17 cellular contexts compared by ENCODE assay signal in the genomic region with DNA sequence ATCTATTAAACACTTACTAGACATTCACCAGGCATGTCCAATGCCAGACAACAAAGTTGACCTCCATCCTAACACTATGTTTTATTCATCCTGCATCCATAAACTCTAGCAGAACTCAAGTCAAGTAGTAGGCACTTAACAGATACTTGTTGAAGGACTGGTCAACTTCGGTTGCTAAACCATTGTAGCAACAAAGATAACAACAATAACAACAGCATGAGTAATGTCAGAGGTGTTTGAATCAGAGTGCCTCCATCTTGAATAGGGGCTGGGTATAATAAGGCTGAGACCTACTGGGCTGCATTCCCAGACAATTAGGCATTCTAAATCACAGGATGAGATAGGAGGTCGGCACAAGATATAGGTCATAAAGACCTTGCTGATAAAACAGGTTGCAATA.
"Had no signal": no experiment of that assay in that cellular context is flagged by ENCODE, and none has a peak within 500 bp of the region (broad histone marks: within the 10 kb centered on the region; RNA-seq: fewer than 3 reads in every experiment).

No MANE protein-coding gene starts in this region.

- H3K4me3 ChIP-seq: hepatocyte, ovary, tibial artery, uterus had no signal

- H3K4me1 ChIP-seq: tibial artery, uterus had no signal

- H3K36me3 ChIP-seq: ovary, tibial artery, uterus had no signal

- H3K27me3 ChIP-seq: hepatocyte, ovary, tibial artery, uterus had no signal

- H3K9me3 ChIP-seq: ovary, tibial artery, uterus had no signal

- ATAC-seq: activated CD8-positive, alpha-beta T cell treated with anti-CD3 and anti-CD28 coated beads for 36 hours; effector memory CD8-positive, alpha-beta T cell; naive thymus-derived CD8-positive, alpha-beta T cell; stimulated activated naive CD8-positive, alpha-beta T cell treated with anti-CD3 and anti-CD28 coated beads, Interleukin-15, Interleukin-2, amounts not matched to agents 100 U/mL and 50 U/mL, for 24 hours had no signal

- H3K27ac ChIP-seq: hepatocyte, ovary, tibial artery, uterus had no signal

- DNase-seq: activated CD4-positive, alpha-beta T cell treated with anti-CD3 and anti-CD28 coated beads, Interleukin-2, amount 10 ng/mL, durations not matched to agents 24 days and 14 days; activated CD4-positive, CD25-positive, alpha-beta regulatory T cell; activated CD8-positive, alpha-beta T cell treated with anti-CD3 and anti-CD28 coated beads for 36 hours; activated effector memory CD4-positive, alpha-beta T cell treated with anti-CD3 and anti-CD28 coated beads, Interleukin-2, amount 50 U/mL, for 16 hours; activated T-cell treated with anti-CD3 and anti-CD28 coated beads, Interleukin-2, amount 50 U/mL, for 24 hours; caudate nucleus; effector memory CD8-positive, alpha-beta T cell; naive thymus-derived CD8-positive, alpha-beta T cell; ovary; stimulated activated CD4-positive, alpha-beta T cell treated with anti-CD3 and anti-CD28 coated beads, Interleukin-12 subunit alpha, Interleukin-12 subunit beta, amount 100 ng/mL, for 4 hours; stimulated activated CD4-positive, alpha-beta T cell treated with anti-CD3 and anti-CD28 coated beads, Interleukin-2, amount 100 ng/mL, for 24 hours; stimulated activated naive CD8-positive, alpha-beta T cell treated with anti-CD3 and anti-CD28 coated beads, Interleukin-15, Interleukin-2, amounts not matched to agents 100 U/mL and 50 U/mL, for 24 hours; substantia nigra; T1000; tibial artery; uterus had no signal
